Comparison of ENCODE assay signal across 8 cellular contexts in genomic region chr15:28021281-28022039, GRCh38.
DNase-seq lines count a peak whose midpoint lies in the region; ATAC-seq and TF ChIP-seq lines count a peak whose summit lies in the region.

No MANE protein-coding gene starts in this region.

- TF ChIP-seq CTCF in dorsolateral prefrontal cortex (IDR thresholded peaks at IDR 0.05 in 54 of 56, conservative IDR thresholded peaks at IDR 0.05 in 2 of 56; ENCODE audit: low read depth in 1 of 56, partially characterized antibody in 56 of 56), result peak in 54 of 56 donors; percentile 22 to 68 (median 54)

- intact Hi-C loops in dorsolateral prefrontal cortex (cut with DNase I), result loop anchor here in 1 of 2 donors (5.0 to 10.0 kb wide), 2 partner anchors 101 to 317 kb away; no protein-coding TSS in a partner anchor

- DNase-seq in COLO829 (ENCODE audit: low spot score) (peak; percentile 50), NCI-H82 treated with DMSO at 0.1 percent for 48 hours (lab: John Stamatoyannopoulos, UW; ENCODE audit: unreplicated experiment) (peak; percentile 56), dorsolateral prefrontal cortex (peak in 9 of 10 donors; percentile 51 to 85 (median 78)), myocyte (ENCODE audit: low read depth) (peak; percentile 3), CD1c-positive myeloid dendritic cell (ENCODE audit: extremely low spot score) (no peak)

- no peak overlapping the region for H3K4me3 ChIP-seq in dorsolateral prefrontal cortex

- ATAC-seq in GM19455 (IDR thresholded peaks at IDR 0.05; ENCODE audit: unreplicated experiment) (no peak), GM19463 (IDR thresholded peaks at IDR 0.05; ENCODE audit: unreplicated experiment) (no peak)

- TF ChIP-seq EP300 in Ishikawa (IDR thresholded peaks at IDR 0.05; ENCODE audit: borderline replicate concordance), result no peak

- H3K27ac ChIP-seq in dorsolateral prefrontal cortex, result peak overlapping the region in 43 of 59 donors; percentile 6 to 83 (median 55)

- no peaks in the 10 kb centered on the region for H3K27me3 ChIP-seq in dorsolateral prefrontal cortex

- TF ChIP-seq RAD21 in Ishikawa (IDR thresholded peaks at IDR 0.05; ENCODE audit: low read depth), result peak; percentile 63

TF ChIP-seq in Ishikawa, 13 proteins besides CTCF, POLR2A, EP300 and RAD21:
- TF ChIP-seq TEAD4 (IDR thresholded peaks at IDR 0.05), result peak; percentile 75
- TF ChIP-seq NFIC (IDR thresholded peaks at IDR 0.05), result peak; percentile 72
- TF ChIP-seq ZBTB7A (IDR thresholded peaks at IDR 0.05; ENCODE audit: low read depth), result no peak; the same call in 1 of the 2 replicates
